8 cellular contexts compared by ENCODE assay signal in genomic region chr3:141231101-141231922, GRCh38. TPM values are rescaled to one million over a fixed set of nuclear protein-coding genes. Genes with fewer than 3 reads are reported as not detected.
DNase-seq lines count a peak whose midpoint lies in the region; TF ChIP-seq lines count a peak whose summit lies in the region.

A gene with protein sequence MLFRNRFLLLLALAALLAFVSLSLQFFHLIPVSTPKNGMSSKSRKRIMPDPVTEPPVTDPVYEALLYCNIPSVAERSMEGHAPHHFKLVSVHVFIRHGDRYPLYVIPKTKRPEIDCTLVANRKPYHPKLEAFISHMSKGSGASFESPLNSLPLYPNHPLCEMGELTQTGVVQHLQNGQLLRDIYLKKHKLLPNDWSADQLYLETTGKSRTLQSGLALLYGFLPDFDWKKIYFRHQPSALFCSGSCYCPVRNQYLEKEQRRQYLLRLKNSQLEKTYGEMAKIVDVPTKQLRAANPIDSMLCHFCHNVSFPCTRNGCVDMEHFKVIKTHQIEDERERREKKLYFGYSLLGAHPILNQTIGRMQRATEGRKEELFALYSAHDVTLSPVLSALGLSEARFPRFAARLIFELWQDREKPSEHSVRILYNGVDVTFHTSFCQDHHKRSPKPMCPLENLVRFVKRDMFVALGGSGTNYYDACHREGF (plus strand): TSS chr3:141231825. CDS start chr3:141260176, 28,351 bp downstream.

- peak within 1 kb of the TSS; percentile 68 for H3K27ac ChIP-seq in GM23248
- H3K27ac ChIP-seq in Karpas-422 (ENCODE audit: low read length) = no peak within 1 kb of the TSS
- H3K27ac ChIP-seq in suprapubic skin = peak within 1 kb of the TSS; percentile 74

- in situ Hi-C loops in GM23248 (cut with MboI) = no loop called here

- no peak for TF ChIP-seq EP300 in suprapubic skin (IDR thresholded peaks at IDR 0.05)

- H3K27me3 ChIP-seq in GM23248 (replicated peaks; ENCODE audit: insufficient read depth) (no peaks in the 10 kb centered on the region), Karpas-422 (ENCODE audit: low read length) (no peaks in the 10 kb centered on the region), suprapubic skin (no peaks in the 10 kb centered on the region)

- H2AFZ ChIP-seq in GM23248 (peak within 1 kb of the TSS; percentile 94), Karpas-422 (ENCODE audit: low read length) (peak within 1 kb of the TSS; percentile 94; the same call in 1 of the 2 replicates)

- H3K4me3 ChIP-seq in GM23248 (peak within 1 kb of the TSS; percentile 76), Karpas-422 (ENCODE audit: low read length) (peak within 1 kb of the TSS; percentile 76), suprapubic skin (peak within 1 kb of the TSS; percentile 97)

- peak within 1 kb of the TSS; percentile 82 for H3K4me2 ChIP-seq in GM23248 (ENCODE audit: unreplicated experiment)
- peak within 1 kb of the TSS; percentile 80 for H3K4me2 ChIP-seq in Karpas-422 (ENCODE audit: low read depth, low read length, poor library complexity, severe bottlenecking)

- H3K4me1 ChIP-seq in ES-I3 (ENCODE audit: insufficient read depth, low read length) (peaks cover 9% of the 10 kb centered on the region; the same call in 1 of the 2 replicates), GM23248 (ENCODE audit: insufficient read depth) (peaks cover 15% of the 10 kb centered on the region; the same call in 1 of the 2 replicates), Karpas-422 (ENCODE audit: low read length) (peaks cover 13% of the 10 kb centered on the region), suprapubic skin (peaks cover 22% of the 10 kb centered on the region)

- H3K9ac ChIP-seq in ES-I3 (ENCODE audit: low read depth, low read length) (peak within 1 kb of the TSS; percentile 87), GM23248 (peak within 1 kb of the TSS; percentile 82), Karpas-422 (ENCODE audit: low read length) (peak within 1 kb of the TSS; percentile 80)

- peak in 1 of 2 donors; percentile 49 for TF ChIP-seq POLR2A in suprapubic skin (IDR thresholded peaks at IDR 0.05)

- H3K36me3 ChIP-seq in ES-I3 (ENCODE audit: insufficient read depth, low read length) (no peaks in the 10 kb centered on the region), GM23248 (ENCODE audit: low read depth) (no peaks in the 10 kb centered on the region), Karpas-422 (ENCODE audit: insufficient read depth, low read length) (no peaks in the 10 kb centered on the region), suprapubic skin (peaks cover 3% of the 10 kb centered on the region)

- H3K9me3 ChIP-seq in ES-I3 (ENCODE audit: control insufficient read depth, insufficient read depth, low read length) (no peaks in the 10 kb centered on the region), GM23248 (ENCODE audit: low read depth) (no peaks in the 10 kb centered on the region), Karpas-422 (ENCODE audit: low read length) (no peaks in the 10 kb centered on the region), suprapubic skin (no peaks in the 10 kb centered on the region)

- H4K20me1 ChIP-seq in GM23248 (ENCODE audit: insufficient read depth) (no peaks in the 10 kb centered on the region), Karpas-422 (ENCODE audit: insufficient read depth, low read depth, low read length) (0 out of 2 replicates have a peak, but pooled peaks cover 6% of the 10 kb centered on the region)

- WGBS in GM23248 (ENCODE audit: low coverage in 1 of 2, low lambda C conversion rate in 2 of 2, missing lambda C conversion rate in 2 of 2), 2 experiments = 3 to 4% methylated on average over 42 to 48 of the region's 87 CpGs
- 0% methylated on average over 4 of the region's 87 CpGs for WGBS in suprapubic skin

- DNase-seq in GM23248 = peak; percentile 97
- peak; percentile 93 for DNase-seq in Karpas-422
- DNase-seq in SHP77 (lab: John Stamatoyannopoulos, UW) = peak; percentile 59 to 84
- DNase-seq in activated gamma-delta T cell treated with Interleukin-2 at 50 U/mL for 16 hours = peak; percentile 89
- peak; percentile 86 for DNase-seq in foreskin melanocyte
- peak; percentile 24 to 94 (median 82) for DNase-seq in nucleus accumbens (lab: John Stamatoyannopoulos, UW)
- peak; percentile 94 to 96 for DNase-seq in suprapubic skin (ENCODE audit: low spot score in 2 of 2)

- peak; percentile 69 to 84 for TF ChIP-seq CTCF in suprapubic skin (IDR thresholded peaks at IDR 0.05)

- no peaks in the 10 kb centered on the region for H3K9me2 ChIP-seq in GM23248 (ENCODE audit: insufficient read depth)
- no peaks in the 10 kb centered on the region for H3K9me2 ChIP-seq in Karpas-422 (replicated peaks; ENCODE audit: insufficient read depth, low read length)

- H3F3A ChIP-seq in GM23248 (ENCODE audit: insufficient read depth) = no peaks in the 10 kb centered on the region

- H3K79me2 ChIP-seq in GM23248 (ENCODE audit: insufficient read depth) (no peaks in the 10 kb centered on the region), Karpas-422 (ENCODE audit: low read length) (no peaks in the 10 kb centered on the region)

RNA-seq across cellular contexts. Expression of the gene that starts here (rescaled TPM):
- total RNA-seq in GM23248 (2014; rRNA removed; shearing (Covaris generic)) = 12.5 and 15.8 TPM in 2 replicates
- 18.7 and 19.7 TPM in 2 replicates for polyA plus RNA-seq in GM23248 (2016; fragmentation: Nextera tagmentation; extraction: Ambion mirVana)
- total RNA-seq in Karpas-422 (2014; rRNA removed; shearing (Covaris generic); ENCODE audit: low replicate concordance) = 1.7 and 4.6 TPM in 2 replicates
- 10 to 100 TPM in 2 of 4 donors, 1 to 10 TPM in 2; 6.7 to 11.8 (median 9.5) TPM for total RNA-seq in suprapubic skin
